ENCODE assay signal across 8 cellular contexts in genomic region chr16:29962344-29962994, GRCh38. TPM values are rescaled to one million over a fixed set of nuclear protein-coding genes. Genes with fewer than 3 reads are reported as not detected.
A peak's percentile ranks its signal among the peaks of the same experiment; 100 is the strongest.
DNase-seq lines count a peak whose midpoint lies in the region; ATAC-seq and TF ChIP-seq lines count a peak whose summit lies in the region.

No MANE protein-coding gene starts in this region.

- H3K9me3 Mint-ChIP-seq in Calu3 (ENCODE audit: low read depth, unreplicated experiment), result no peaks in the 10 kb centered on the region

- peak overlapping the region; percentile 82 for H3K4me3 Mint-ChIP-seq in Calu3 (ENCODE audit: low read depth, unreplicated experiment)

- H3K27me3 Mint-ChIP-seq in Calu3 (ENCODE audit: unreplicated experiment), result no peaks in the 10 kb centered on the region

- peaks cover 39% of the 10 kb centered on the region for H3K36me3 Mint-ChIP-seq in Calu3 (ENCODE audit: insufficient read depth, unreplicated experiment)

- H3K36me3 ChIP-seq in brain microvascular endothelial cell (replicated peaks) (no peaks in the 10 kb centered on the region), stomach smooth muscle (ENCODE audit: control insufficient read depth in 2 of 2, insufficient read depth in 2 of 2, low read length in 2 of 2) (no peaks in the 10 kb centered on the region)

- peaks cover 11% of the 10 kb centered on the region for H3K4me1 Mint-ChIP-seq in Calu3 (ENCODE audit: low read depth, unreplicated experiment)

- peak overlapping the region; percentile 92 for H3K27ac Mint-ChIP-seq in Calu3 (ENCODE audit: unreplicated experiment)

- no peak for ATAC-seq in HG02840 (IDR thresholded peaks at IDR 0.05; ENCODE audit: low FRiP score, unreplicated experiment)
- ATAC-seq in GM19397 (IDR thresholded peaks at IDR 0.05; ENCODE audit: unreplicated experiment), result no peak

- H3K27ac ChIP-seq in brain microvascular endothelial cell (peak overlapping the region; percentile 77), stomach smooth muscle (ENCODE audit: low read length) (peak overlapping the region; percentile 88)

- intact Hi-C loops in Calu3 (cut with micrococcal nuclease; ENCODE audit: unreplicated experiment), result no loop called here

- H3K27me3 ChIP-seq in brain microvascular endothelial cell (replicated peaks), result no peaks in the 10 kb centered on the region
- H3K27me3 ChIP-seq in stomach smooth muscle (ENCODE audit: control insufficient read depth in 1 of 2, insufficient read depth in 2 of 2, low read length in 2 of 2), result no peaks in the 10 kb centered on the region

- H3K4me3 ChIP-seq in brain microvascular endothelial cell (ENCODE audit: low read depth, low read length) (peak overlapping the region; percentile 75), stomach smooth muscle (ENCODE audit: low read length in 2 of 2) (peak overlapping the region; percentile 81 to 91)

- in situ Hi-C loops in brain microvascular endothelial cell (cut with HindIII; ENCODE audit: low pct_ligation_motif_present, low sequenced_read_pairs), result no loop called here

- CTCF ChIA-PET in Calu3 (lab: Charles Lee), result interaction anchor here (0.7 to 2.2 kb wide), 9 partner anchors 11 to 122 kb away, joined by 3 to 19 read pairs (median 7); partner anchors contain the start of genes ASPHD1, SEZ6L2 and TAOK2

- peaks cover 16% of the 10 kb centered on the region for H3K4me1 ChIP-seq in stomach smooth muscle (ENCODE audit: control insufficient read depth, insufficient read depth, low read length)

- DNase-seq in Calu3 (no peak), Kasumi-1 (lab: John Stamatoyannopoulos, UW) (peak; percentile 10 to 14), brain microvascular endothelial cell (no peak), kidney tubule cell (ENCODE audit: low spot score) (peak; percentile 36), COLO668 (lab: John Stamatoyannopoulos, UW; ENCODE audit: unreplicated experiment) (no peak)

- TF ChIP-seq CTCF in Calu3 (IDR thresholded peaks at IDR 0.05; ENCODE audit: unreplicated experiment) (no peak), brain microvascular endothelial cell (IDR thresholded peaks at IDR 0.05; ENCODE audit: low read depth, low read length, missing control alignments) (no peak)

- BruUV-seq in Calu3 (replicated peaks; lab: Mats Ljungman, UMichigan), result TSS peak; percentile 70

- H3K9ac ChIP-seq in stomach smooth muscle (ENCODE audit: low read length in 2 of 2), result peak overlapping the region; percentile 81 to 93

- H3K9me3 ChIP-seq in stomach smooth muscle (ENCODE audit: control insufficient read depth in 2 of 2, low read length in 2 of 2), result no peaks in the 10 kb centered on the region

RNA-seq across cellular contexts. Expression of gene TMEM219, which starts 0.6 kb away (rescaled TPM):
- 91.1 and 92.1 TPM in 2 replicates for total RNA-seq in Calu3 (2022)

RNA-seq across cellular contexts. Expression of gene TAOK2, which starts 11.2 kb away (rescaled TPM):
- 75.9 and 76.2 TPM in 2 replicates for total RNA-seq in Calu3 (2022)

RNA-seq across cellular contexts. Expression of gene HIRIP3, which starts 32.9 kb away (rescaled TPM):
- total RNA-seq in Calu3 (2022), result 26.3 and 28.5 TPM in 2 replicates

RNA-seq across cellular contexts. Expression of gene INO80E, which starts 33.6 kb away (rescaled TPM):
- 107 TPM in 2 replicates for total RNA-seq in Calu3 (2022)

RNA-seq across cellular contexts. Expression of gene KCTD13, which starts 36.4 kb away (rescaled TPM):
- total RNA-seq in Calu3 (2022), result 52.8 and 55.8 TPM in 2 replicates

Comparison
In these comparisons a context has a peak if more than half of its experiments do, and no peak if none do; other contexts are left out.
1. DNase-seq: peak in Kasumi-1 (2 of 2) and kidney tubule cell (single experiment); none in Calu3 (single experiment), brain microvascular endothelial cell (single experiment) and COLO668 (single experiment).